1 cellular context compared by ENCODE assay signal in the genomic region with DNA sequence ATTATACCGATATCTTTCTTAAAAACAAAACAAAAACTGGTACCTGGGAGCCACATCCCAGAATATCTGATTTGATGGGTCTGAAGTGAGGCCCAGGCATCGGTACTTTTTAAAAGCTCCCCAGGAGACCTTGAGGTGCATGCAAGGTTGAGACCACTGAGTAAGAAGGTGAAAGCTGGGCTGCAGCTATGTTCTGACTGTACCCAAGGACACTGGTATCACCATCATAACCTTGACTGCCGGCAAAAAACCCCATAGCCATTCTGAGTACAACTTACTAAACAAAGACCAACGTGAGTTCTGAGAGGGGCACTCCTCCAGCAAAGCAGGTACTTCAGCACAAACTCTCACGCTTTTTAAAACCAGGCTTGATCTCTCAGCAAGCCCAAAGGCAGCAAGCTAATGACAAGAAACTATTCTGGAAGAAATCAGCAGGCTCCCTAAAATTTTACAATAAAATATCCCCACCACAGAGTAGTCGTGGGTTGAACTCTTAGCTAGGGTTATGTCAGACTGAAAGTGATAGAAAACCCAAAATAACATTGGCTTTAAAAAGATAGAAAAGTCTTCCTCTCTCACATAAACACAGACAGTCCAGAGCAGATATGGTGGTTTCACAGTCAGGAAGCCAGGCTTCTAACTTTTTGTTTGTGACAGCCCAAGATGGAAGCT.
TF ChIP-seq lines count a peak whose summit lies in the region.

No MANE protein-coding gene starts in this region.

TF ChIP-seq in GM12878, 131 proteins besides CTCF, POLR2A, EP300 and RAD21 (continued from another document and continues in another):
- TF ChIP-seq RCOR1 (conservative IDR thresholded peaks at IDR 0.05; ENCODE audit: low read depth, low read length) (no peak), BHLHE40 (IDR thresholded peaks at IDR 0.05; ENCODE audit: borderline replicate concordance in 1 of 2, low read depth in 2 of 2, low read length in 1 of 2) (0 out of 4 replicates have a peak, but pooled peaks of 1 of the 2 experiments have one; percentile 17), CHD1 (IDR thresholded peaks at IDR 0.05; ENCODE audit: low read depth, low read length) (no peak), BACH1 (IDR thresholded peaks at IDR 0.05; ENCODE audit: borderline replicate concordance) (no peak), SREBF1 (IDR thresholded peaks at IDR 0.05; ENCODE audit: low read length) (no peak), GABPA (IDR thresholded peaks at IDR 0.05; ENCODE audit: low read depth) (0 out of 2 replicates have a peak, but pooled peaks have one; percentile 15), CHD2 (IDR thresholded peaks at IDR 0.05; ENCODE audit: borderline replicate concordance, low read depth, low read length) (no peak), ZNF274 (IDR thresholded peaks at IDR 0.05; ENCODE audit: insufficient read depth, insufficient read length) (no peak), MEF2B (IDR thresholded peaks at IDR 0.05; ENCODE audit: partially characterized antibody, poor library complexity, severe bottlenecking) (no peak), ZNF24 (IDR thresholded peaks at IDR 0.05) (no peak), HDAC6 (IDR thresholded peaks at IDR 0.05; ENCODE audit: unreplicated experiment) (no peak), TARDBP (IDR thresholded peaks at IDR 0.05; ENCODE audit: borderline replicate concordance) (no peak; the same call in 1 of the 2 replicates), SMC3 (IDR thresholded peaks at IDR 0.05; ENCODE audit: borderline replicate concordance, low read length) (no peak), MEF2A (IDR thresholded peaks at IDR 0.05; ENCODE audit: insufficient read depth, low read depth, low read length) (peak; percentile 90), PAX5 (IDR thresholded peaks at IDR 0.05; ENCODE audit: borderline replicate concordance, low read depth, low read length) (peak; percentile 30; the same call in 1 of the 2 replicates), CBX3 (IDR thresholded peaks at IDR 0.05; ENCODE audit: borderline replicate concordance, low read depth) (no peak), YY1 (IDR thresholded peaks at IDR 0.05; ENCODE audit: low read depth, low read length) (0 out of 2 replicates have a peak, but pooled peaks have one; percentile 8), TCF3 (IDR thresholded peaks at IDR 0.05; ENCODE audit: borderline replicate concordance, insufficient read depth, low read depth, low read length) (no peak), ZNF384 (IDR thresholded peaks at IDR 0.05; ENCODE audit: borderline replicate concordance, low read depth, low read length) (no peak), LARP7 (IDR thresholded peaks at IDR 0.05) (no peak), MTA2 (IDR thresholded peaks at IDR 0.05; ENCODE audit: low read depth) (no peak), HDAC2 (IDR thresholded peaks at IDR 0.05) (no peak), SMAD1 (IDR thresholded peaks at IDR 0.05; ENCODE audit: low read depth, partially characterized antibody) (no peak), POU2F2 (IDR thresholded peaks at IDR 0.05; ENCODE audit: borderline replicate concordance, low read depth, low read length) (no peak), RELA (IDR thresholded peaks at IDR 0.05; ENCODE audit: borderline replicate concordance, partially characterized antibody) (no peak), RB1 (IDR thresholded peaks at IDR 0.05; ENCODE audit: borderline replicate concordance) (no peak), MYB (IDR thresholded peaks at IDR 0.05; ENCODE audit: borderline replicate concordance, low read depth, low read length) (no peak), ZBED1 (IDR thresholded peaks at IDR 0.05; ENCODE audit: borderline replicate concordance) (no peak), STAT3 (IDR thresholded peaks at IDR 0.05; ENCODE audit: low read depth, low read length) (no peak), ATF7 (IDR thresholded peaks at IDR 0.05; ENCODE audit: low read depth) (no peak), MXI1 (IDR thresholded peaks at IDR 0.05; ENCODE audit: low read depth, low read length) (no peak), FOS (IDR thresholded peaks at IDR 0.05; ENCODE audit: borderline replicate concordance, extremely low read depth, insufficient read length) (no peak)
- TF ChIP-seq, protein P1, sequence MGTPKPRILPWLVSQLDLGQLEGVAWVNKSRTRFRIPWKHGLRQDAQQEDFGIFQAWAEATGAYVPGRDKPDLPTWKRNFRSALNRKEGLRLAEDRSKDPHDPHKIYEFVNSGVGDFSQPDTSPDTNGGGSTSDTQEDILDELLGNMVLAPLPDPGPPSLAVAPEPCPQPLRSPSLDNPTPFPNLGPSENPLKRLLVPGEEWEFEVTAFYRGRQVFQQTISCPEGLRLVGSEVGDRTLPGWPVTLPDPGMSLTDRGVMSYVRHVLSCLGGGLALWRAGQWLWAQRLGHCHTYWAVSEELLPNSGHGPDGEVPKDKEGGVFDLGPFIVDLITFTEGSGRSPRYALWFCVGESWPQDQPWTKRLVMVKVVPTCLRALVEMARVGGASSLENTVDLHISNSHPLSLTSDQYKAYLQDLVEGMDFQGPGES (IDR thresholded peaks at IDR 0.05): no peak
- TF ChIP-seq, protein P2, sequence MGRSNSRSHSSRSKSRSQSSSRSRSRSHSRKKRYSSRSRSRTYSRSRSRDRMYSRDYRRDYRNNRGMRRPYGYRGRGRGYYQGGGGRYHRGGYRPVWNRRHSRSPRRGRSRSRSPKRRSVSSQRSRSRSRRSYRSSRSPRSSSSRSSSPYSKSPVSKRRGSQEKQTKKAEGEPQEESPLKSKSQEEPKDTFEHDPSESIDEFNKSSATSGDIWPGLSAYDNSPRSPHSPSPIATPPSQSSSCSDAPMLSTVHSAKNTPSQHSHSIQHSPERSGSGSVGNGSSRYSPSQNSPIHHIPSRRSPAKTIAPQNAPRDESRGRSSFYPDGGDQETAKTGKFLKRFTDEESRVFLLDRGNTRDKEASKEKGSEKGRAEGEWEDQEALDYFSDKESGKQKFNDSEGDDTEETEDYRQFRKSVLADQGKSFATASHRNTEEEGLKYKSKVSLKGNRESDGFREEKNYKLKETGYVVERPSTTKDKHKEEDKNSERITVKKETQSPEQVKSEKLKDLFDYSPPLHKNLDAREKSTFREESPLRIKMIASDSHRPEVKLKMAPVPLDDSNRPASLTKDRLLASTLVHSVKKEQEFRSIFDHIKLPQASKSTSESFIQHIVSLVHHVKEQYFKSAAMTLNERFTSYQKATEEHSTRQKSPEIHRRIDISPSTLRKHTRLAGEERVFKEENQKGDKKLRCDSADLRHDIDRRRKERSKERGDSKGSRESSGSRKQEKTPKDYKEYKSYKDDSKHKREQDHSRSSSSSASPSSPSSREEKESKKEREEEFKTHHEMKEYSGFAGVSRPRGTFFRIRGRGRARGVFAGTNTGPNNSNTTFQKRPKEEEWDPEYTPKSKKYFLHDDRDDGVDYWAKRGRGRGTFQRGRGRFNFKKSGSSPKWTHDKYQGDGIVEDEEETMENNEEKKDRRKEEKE (IDR thresholded peaks at IDR 0.05): no peak
- TF ChIP-seq, protein P3, sequence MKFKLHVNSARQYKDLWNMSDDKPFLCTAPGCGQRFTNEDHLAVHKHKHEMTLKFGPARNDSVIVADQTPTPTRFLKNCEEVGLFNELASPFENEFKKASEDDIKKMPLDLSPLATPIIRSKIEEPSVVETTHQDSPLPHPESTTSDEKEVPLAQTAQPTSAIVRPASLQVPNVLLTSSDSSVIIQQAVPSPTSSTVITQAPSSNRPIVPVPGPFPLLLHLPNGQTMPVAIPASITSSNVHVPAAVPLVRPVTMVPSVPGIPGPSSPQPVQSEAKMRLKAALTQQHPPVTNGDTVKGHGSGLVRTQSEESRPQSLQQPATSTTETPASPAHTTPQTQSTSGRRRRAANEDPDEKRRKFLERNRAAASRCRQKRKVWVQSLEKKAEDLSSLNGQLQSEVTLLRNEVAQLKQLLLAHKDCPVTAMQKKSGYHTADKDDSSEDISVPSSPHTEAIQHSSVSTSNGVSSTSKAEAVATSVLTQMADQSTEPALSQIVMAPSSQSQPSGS (IDR thresholded peaks at IDR 0.05; ENCODE audit: low read length): peak; percentile 83
- TF ChIP-seq, protein P4, sequence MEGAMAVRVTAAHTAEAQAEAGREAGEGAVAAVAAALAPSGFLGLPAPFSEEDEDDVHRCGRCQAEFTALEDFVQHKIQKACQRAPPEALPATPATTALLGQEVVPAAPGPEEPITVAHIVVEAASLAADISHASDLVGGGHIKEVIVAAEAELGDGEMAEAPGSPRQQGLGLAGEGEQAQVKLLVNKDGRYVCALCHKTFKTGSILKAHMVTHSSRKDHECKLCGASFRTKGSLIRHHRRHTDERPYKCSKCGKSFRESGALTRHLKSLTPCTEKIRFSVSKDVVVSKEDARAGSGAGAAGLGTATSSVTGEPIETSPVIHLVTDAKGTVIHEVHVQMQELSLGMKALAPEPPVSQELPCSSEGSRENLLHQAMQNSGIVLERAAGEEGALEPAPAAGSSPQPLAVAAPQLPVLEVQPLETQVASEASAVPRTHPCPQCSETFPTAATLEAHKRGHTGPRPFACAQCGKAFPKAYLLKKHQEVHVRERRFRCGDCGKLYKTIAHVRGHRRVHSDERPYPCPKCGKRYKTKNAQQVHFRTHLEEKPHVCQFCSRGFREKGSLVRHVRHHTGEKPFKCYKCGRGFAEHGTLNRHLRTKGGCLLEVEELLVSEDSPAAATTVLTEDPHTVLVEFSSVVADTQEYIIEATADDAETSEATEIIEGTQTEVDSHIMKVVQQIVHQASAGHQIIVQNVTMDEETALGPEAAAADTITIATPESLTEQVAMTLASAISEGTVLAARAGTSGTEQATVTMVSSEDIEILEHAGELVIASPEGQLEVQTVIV (IDR thresholded peaks at IDR 0.05; ENCODE audit: borderline replicate concordance, partially characterized antibody): no peak
- TF ChIP-seq, protein P5, sequence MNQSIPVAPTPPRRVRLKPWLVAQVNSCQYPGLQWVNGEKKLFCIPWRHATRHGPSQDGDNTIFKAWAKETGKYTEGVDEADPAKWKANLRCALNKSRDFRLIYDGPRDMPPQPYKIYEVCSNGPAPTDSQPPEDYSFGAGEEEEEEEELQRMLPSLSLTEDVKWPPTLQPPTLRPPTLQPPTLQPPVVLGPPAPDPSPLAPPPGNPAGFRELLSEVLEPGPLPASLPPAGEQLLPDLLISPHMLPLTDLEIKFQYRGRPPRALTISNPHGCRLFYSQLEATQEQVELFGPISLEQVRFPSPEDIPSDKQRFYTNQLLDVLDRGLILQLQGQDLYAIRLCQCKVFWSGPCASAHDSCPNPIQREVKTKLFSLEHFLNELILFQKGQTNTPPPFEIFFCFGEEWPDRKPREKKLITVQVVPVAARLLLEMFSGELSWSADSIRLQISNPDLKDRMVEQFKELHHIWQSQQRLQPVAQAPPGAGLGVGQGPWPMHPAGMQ (IDR thresholded peaks at IDR 0.05; ENCODE audit: borderline replicate concordance): no peak
- TF ChIP-seq, protein P6, sequence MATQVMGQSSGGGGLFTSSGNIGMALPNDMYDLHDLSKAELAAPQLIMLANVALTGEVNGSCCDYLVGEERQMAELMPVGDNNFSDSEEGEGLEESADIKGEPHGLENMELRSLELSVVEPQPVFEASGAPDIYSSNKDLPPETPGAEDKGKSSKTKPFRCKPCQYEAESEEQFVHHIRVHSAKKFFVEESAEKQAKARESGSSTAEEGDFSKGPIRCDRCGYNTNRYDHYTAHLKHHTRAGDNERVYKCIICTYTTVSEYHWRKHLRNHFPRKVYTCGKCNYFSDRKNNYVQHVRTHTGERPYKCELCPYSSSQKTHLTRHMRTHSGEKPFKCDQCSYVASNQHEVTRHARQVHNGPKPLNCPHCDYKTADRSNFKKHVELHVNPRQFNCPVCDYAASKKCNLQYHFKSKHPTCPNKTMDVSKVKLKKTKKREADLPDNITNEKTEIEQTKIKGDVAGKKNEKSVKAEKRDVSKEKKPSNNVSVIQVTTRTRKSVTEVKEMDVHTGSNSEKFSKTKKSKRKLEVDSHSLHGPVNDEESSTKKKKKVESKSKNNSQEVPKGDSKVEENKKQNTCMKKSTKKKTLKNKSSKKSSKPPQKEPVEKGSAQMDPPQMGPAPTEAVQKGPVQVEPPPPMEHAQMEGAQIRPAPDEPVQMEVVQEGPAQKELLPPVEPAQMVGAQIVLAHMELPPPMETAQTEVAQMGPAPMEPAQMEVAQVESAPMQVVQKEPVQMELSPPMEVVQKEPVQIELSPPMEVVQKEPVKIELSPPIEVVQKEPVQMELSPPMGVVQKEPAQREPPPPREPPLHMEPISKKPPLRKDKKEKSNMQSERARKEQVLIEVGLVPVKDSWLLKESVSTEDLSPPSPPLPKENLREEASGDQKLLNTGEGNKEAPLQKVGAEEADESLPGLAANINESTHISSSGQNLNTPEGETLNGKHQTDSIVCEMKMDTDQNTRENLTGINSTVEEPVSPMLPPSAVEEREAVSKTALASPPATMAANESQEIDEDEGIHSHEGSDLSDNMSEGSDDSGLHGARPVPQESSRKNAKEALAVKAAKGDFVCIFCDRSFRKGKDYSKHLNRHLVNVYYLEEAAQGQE (IDR thresholded peaks at IDR 0.05; ENCODE audit: low read depth, low read length): no peak
- TF ChIP-seq, protein P7, sequence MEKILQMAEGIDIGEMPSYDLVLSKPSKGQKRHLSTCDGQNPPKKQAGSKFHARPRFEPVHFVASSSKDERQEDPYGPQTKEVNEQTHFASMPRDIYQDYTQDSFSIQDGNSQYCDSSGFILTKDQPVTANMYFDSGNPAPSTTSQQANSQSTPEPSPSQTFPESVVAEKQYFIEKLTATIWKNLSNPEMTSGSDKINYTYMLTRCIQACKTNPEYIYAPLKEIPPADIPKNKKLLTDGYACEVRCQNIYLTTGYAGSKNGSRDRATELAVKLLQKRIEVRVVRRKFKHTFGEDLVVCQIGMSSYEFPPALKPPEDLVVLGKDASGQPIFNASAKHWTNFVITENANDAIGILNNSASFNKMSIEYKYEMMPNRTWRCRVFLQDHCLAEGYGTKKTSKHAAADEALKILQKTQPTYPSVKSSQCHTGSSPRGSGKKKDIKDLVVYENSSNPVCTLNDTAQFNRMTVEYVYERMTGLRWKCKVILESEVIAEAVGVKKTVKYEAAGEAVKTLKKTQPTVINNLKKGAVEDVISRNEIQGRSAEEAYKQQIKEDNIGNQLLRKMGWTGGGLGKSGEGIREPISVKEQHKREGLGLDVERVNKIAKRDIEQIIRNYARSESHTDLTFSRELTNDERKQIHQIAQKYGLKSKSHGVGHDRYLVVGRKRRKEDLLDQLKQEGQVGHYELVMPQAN (conservative IDR thresholded peaks at IDR 0.05): no peak
- TF ChIP-seq, protein P8, sequence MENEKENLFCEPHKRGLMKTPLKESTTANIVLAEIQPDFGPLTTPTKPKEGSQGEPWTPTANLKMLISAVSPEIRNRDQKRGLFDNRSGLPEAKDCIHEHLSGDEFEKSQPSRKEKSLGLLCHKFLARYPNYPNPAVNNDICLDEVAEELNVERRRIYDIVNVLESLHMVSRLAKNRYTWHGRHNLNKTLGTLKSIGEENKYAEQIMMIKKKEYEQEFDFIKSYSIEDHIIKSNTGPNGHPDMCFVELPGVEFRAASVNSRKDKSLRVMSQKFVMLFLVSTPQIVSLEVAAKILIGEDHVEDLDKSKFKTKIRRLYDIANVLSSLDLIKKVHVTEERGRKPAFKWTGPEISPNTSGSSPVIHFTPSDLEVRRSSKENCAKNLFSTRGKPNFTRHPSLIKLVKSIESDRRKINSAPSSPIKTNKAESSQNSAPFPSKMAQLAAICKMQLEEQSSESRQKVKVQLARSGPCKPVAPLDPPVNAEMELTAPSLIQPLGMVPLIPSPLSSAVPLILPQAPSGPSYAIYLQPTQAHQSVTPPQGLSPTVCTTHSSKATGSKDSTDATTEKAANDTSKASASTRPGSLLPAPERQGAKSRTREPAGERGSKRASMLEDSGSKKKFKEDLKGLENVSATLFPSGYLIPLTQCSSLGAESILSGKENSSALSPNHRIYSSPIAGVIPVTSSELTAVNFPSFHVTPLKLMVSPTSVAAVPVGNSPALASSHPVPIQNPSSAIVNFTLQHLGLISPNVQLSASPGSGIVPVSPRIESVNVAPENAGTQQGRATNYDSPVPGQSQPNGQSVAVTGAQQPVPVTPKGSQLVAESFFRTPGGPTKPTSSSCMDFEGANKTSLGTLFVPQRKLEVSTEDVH (IDR thresholded peaks at IDR 0.05; ENCODE audit: low read depth, partially characterized antibody): no peak
